8 cellular contexts compared by ENCODE assay signal in the genomic region with DNA sequence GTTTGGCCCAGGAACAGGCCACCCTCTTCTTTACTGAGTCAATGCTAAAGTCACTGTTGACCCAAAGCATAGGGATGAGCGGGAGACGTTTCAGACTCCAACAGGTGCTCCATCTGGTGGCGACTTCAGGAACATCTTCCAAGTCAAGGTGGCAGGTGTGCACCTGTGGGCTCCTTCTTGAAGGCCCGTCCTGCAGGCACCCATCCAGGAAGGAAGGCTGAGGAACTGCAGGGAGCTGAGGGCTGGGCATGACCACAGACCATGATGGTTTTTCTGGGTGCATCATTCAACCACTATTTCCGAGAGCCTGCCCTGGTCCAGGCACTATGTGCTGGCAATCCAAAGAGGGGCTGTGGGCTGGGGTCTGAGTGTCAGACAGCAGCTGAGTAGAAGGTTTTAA.
DNase-seq lines count a peak whose midpoint lies in the region; ATAC-seq, FAIRE-seq and TF ChIP-seq lines count a peak whose summit lies in the region.

No MANE protein-coding gene starts in this region.

- H3K4me1 ChIP-seq in SK-N-SH (ENCODE audit: control insufficient read depth in 1 of 2, insufficient read depth in 2 of 2, low read depth in 1 of 2, low read length in 1 of 2) (peaks cover 0 to 23% of the 10 kb centered on the region in 2 experiments; a peak in 2 of 4 replicates), Peyer's patch (no peaks in the 10 kb centered on the region), small intestine (ENCODE audit: control insufficient read depth in 2 of 2, insufficient read depth in 1 of 2, low read depth in 1 of 2, low read length in 1 of 2) (no peaks in the 10 kb centered on the region)

- TF ChIP-seq RAD21 in SK-N-SH (IDR thresholded peaks at IDR 0.05; ENCODE audit: low read length) = peak; percentile 65

- peak; percentile 22; the same call in 1 of the 2 replicates for TF ChIP-seq CTCF in SK-N-SH (IDR thresholded peaks at IDR 0.05)
- peak; percentile 24 to 66 (median 64) for TF ChIP-seq CTCF in Peyer's patch (IDR thresholded peaks at IDR 0.05)

- H3K4me3 ChIP-seq in SK-N-SH (ENCODE audit: low read depth in 2 of 2, low read length in 1 of 2) (no peak overlapping the region; a peak in 1 of 4 replicates), Peyer's patch (no peak overlapping the region), small intestine (ENCODE audit: low read depth in 1 of 2, low read length in 2 of 2) (no peak overlapping the region)

- 25% methylated on average over 5 of the region's 5 CpGs for WGBS in SK-N-SH (ENCODE audit: low lambda C conversion rate)
- 10 to 24% (median 10%) methylated on average over 5 of the region's 5 CpGs for WGBS in small intestine, 3 donors

- H3F3A ChIP-seq in SK-N-SH (replicated peaks; ENCODE audit: insufficient read depth) = no peaks in the 10 kb centered on the region

- H3K9ac ChIP-seq in SK-N-SH = no peak overlapping the region

- H3K79me2 ChIP-seq in SK-N-SH (ENCODE audit: insufficient read depth) = no peaks in the 10 kb centered on the region

- POLR2A ChIA-PET in SK-N-SH (lab: Yijun Ruan, JAX) = no interaction called here

- no peak overlapping the region for H3K27ac Mint-ChIP-seq in activated naive CD4-positive, alpha-beta T cell treated with anti-CD3 and anti-CD28 coated beads, Interleukin-2, amount 10 ng/mL, durations not matched to agents 7 days and 5 days

- peak; percentile 56 for DNase-seq in SK-N-SH
- DNase-seq in Peyer's patch = peak in 2 of 3 donors; percentile 43 to 81
- DNase-seq in activated naive CD4-positive, alpha-beta T cell treated with anti-CD3 and anti-CD28 coated beads, Interleukin-2, amount 10 ng/mL, durations not matched to agents 7 days and 5 days = peak; percentile 74
- no peak for DNase-seq in left ventricle myocardium superior
- DNase-seq in small intestine = peak; percentile 60
- no peak for DNase-seq in dedifferentiated amniotic fluid mesenchymal stem cell (ENCODE audit: extremely low spot score)
- DNase-seq in GM12891 (ENCODE audit: insufficient read length, low spot score) = no peak

- ATAC-seq in SK-N-SH treated with all-trans-retinoic acid at 6 μM for 48 hours (no peak), left ventricle myocardium superior (peak; percentile 70)

- FAIRE-seq in small intestine (lab: Jason Lieb, UNC) (no peak), GM12891 (lab: Jason Lieb, UNC) (no peak)

- peaks cover 24% of the 10 kb centered on the region for H3K9me3 Mint-ChIP-seq in activated naive CD4-positive, alpha-beta T cell treated with anti-CD3 and anti-CD28 coated beads, Interleukin-2, amount 10 ng/mL, durations not matched to agents 7 days and 5 days

- no peak overlapping the region for H2AFZ ChIP-seq in SK-N-SH (ENCODE audit: low read depth)

- no peak overlapping the region for H3K4me3 Mint-ChIP-seq in activated naive CD4-positive, alpha-beta T cell treated with anti-CD3 and anti-CD28 coated beads, Interleukin-2, amount 10 ng/mL, durations not matched to agents 7 days and 5 days

- H4K20me1 ChIP-seq in SK-N-SH (ENCODE audit: insufficient read depth) = no peaks in the 10 kb centered on the region

- TF ChIP-seq POLR2A in Peyer's patch (IDR thresholded peaks at IDR 0.05) (no peak), GM12891 (IDR thresholded peaks at IDR 0.05; ENCODE audit: low read depth, low read length) (no peak)

- peaks cover 5% of the 10 kb centered on the region; the same call in 1 of the 2 replicates for H3K9me3 ChIP-seq in SK-N-SH
- peaks cover 0 to 16% (median 0%) of the 10 kb centered on the region in 4 donors for H3K9me3 ChIP-seq in Peyer's patch
- no peaks in the 10 kb centered on the region for H3K9me3 ChIP-seq in small intestine (ENCODE audit: control insufficient read depth, low read depth)

- H3K27me3 ChIP-seq in SK-N-SH (ENCODE audit: insufficient read depth) (no peaks in the 10 kb centered on the region), Peyer's patch (no peaks in the 10 kb centered on the region), small intestine (ENCODE audit: control insufficient read depth in 2 of 2, insufficient read depth in 2 of 2, low read length in 2 of 2) (no peaks in the 10 kb centered on the region)

- no peaks in the 10 kb centered on the region for H3K36me3 ChIP-seq in SK-N-SH (replicated peaks in 1 of 2; ENCODE audit: control insufficient read depth in 1 of 2, insufficient read depth in 2 of 2, low read length in 1 of 2)
- H3K36me3 ChIP-seq in Peyer's patch = no peaks in the 10 kb centered on the region
- no peaks in the 10 kb centered on the region for H3K36me3 ChIP-seq in small intestine (ENCODE audit: control insufficient read depth in 2 of 2, insufficient read depth in 2 of 2, low read length in 2 of 2)

- H3K27ac ChIP-seq in SK-N-SH (ENCODE audit: low read depth in 2 of 2, low read length in 1 of 2) (no peak overlapping the region), Peyer's patch (no peak overlapping the region), small intestine (ENCODE audit: low read depth in 1 of 2, low read length in 1 of 2) (no peak overlapping the region)

- peaks cover 3% of the 10 kb centered on the region for H3K4me1 Mint-ChIP-seq in activated naive CD4-positive, alpha-beta T cell treated with anti-CD3 and anti-CD28 coated beads, Interleukin-2, amount 10 ng/mL, durations not matched to agents 7 days and 5 days

- H3K9me2 ChIP-seq in SK-N-SH = no peaks in the 10 kb centered on the region

- peaks cover 40% of the 10 kb centered on the region for H3K27me3 Mint-ChIP-seq in activated naive CD4-positive, alpha-beta T cell treated with anti-CD3 and anti-CD28 coated beads, Interleukin-2, amount 10 ng/mL, durations not matched to agents 7 days and 5 days

- H3K4me2 ChIP-seq in SK-N-SH = no peak overlapping the region

- CTCF ChIA-PET in SK-N-SH (lab: Yijun Ruan, JAX) = interaction anchor here (0.6 to 1.5 kb wide), 7 partner anchors 9 to 321 kb away, joined by 3 to 8 read pairs (median 3); no protein-coding TSS in a partner anchor
- CTCF ChIA-PET in activated naive CD4-positive, alpha-beta T cell treated with anti-CD3 and anti-CD28 coated beads, Interleukin-2, amount 10 ng/mL, durations not matched to agents 7 days and 5 days (lab: Charles Lee) = interaction anchor here (0.7 kb wide), 1 partner anchor 51 kb away, joined by 3 read pairs; no protein-coding TSS in a partner anchor

- TF ChIP-seq EP300 in SK-N-SH (IDR thresholded peaks at IDR 0.05; ENCODE audit: borderline replicate concordance in 1 of 2, low read depth in 1 of 2, low read length in 1 of 2) = no peak

- peaks cover 6% of the 10 kb centered on the region for H3K36me3 Mint-ChIP-seq in activated naive CD4-positive, alpha-beta T cell treated with anti-CD3 and anti-CD28 coated beads, Interleukin-2, amount 10 ng/mL, durations not matched to agents 7 days and 5 days

- intact Hi-C loops in left ventricle myocardium superior (cut with micrococcal nuclease) = no loop called here

TF ChIP-seq in SK-N-SH, 30 proteins besides CTCF, POLR2A, EP300 and RAD21:
- no peak for TF ChIP-seq TEAD4 (IDR thresholded peaks at IDR 0.05; ENCODE audit: borderline replicate concordance, insufficient read depth)
- TF ChIP-seq NFIC (IDR thresholded peaks at IDR 0.05; ENCODE audit: borderline replicate concordance) = no peak
- peak; percentile 44; the same call in 1 of the 2 replicates for TF ChIP-seq SMC3 (IDR thresholded peaks at IDR 0.05; ENCODE audit: low read depth, low read length)
- TF ChIP-seq JUND (IDR thresholded peaks at IDR 0.05) = no peak
- no peak for TF ChIP-seq RXRA (IDR thresholded peaks at IDR 0.05; ENCODE audit: borderline replicate concordance, low read depth)
- TF ChIP-seq SIN3A (IDR thresholded peaks at IDR 0.05; ENCODE audit: borderline replicate concordance, low read depth, low read length) = no peak

TF ChIP-seq in SK-N-SH treated with all-trans-retinoic acid at 6 μM for 48 hours, 23 proteins besides CTCF, POLR2A, EP300 and RAD21:
- TF ChIP-seq ZFP30 (CRISPR knock-in tag; IDR thresholded peaks at IDR 0.05) (no peak), SNAI2 (CRISPR knock-in tag; IDR thresholded peaks at IDR 0.05) (no peak), RARB (CRISPR knock-in tag; IDR thresholded peaks at IDR 0.05) (no peak), OSR1 (CRISPR knock-in tag; IDR thresholded peaks at IDR 0.05) (no peak), PATZ1 (CRISPR knock-in tag; IDR thresholded peaks at IDR 0.05; ENCODE audit: borderline replicate concordance) (no peak), GLIS3 (CRISPR knock-in tag; IDR thresholded peaks at IDR 0.05) (no peak)

TF ChIP-seq in GM12891, 5 proteins besides CTCF, POLR2A, EP300 and RAD21:
- TF ChIP-seq PAX5 (IDR thresholded peaks at IDR 0.05; ENCODE audit: insufficient read depth, low read length, severe bottlenecking) (no peak), TAF1 (IDR thresholded peaks at IDR 0.05; ENCODE audit: low read depth, low read length) (no peak), POU2F2 (IDR thresholded peaks at IDR 0.05; ENCODE audit: low read depth, low read length) (no peak), POLR2AphosphoS5 (IDR thresholded peaks at IDR 0.05; ENCODE audit: low read depth, low read length) (no peak), SPI1 (IDR thresholded peaks at IDR 0.05; ENCODE audit: low read depth, low read length) (no peak)

Comparison
In these comparisons a context has a peak if more than half of its experiments do, and no peak if none do; other contexts are left out.
1. DNase-seq: peak in SK-N-SH (single experiment), Peyer's patch (2 of 3), activated naive CD4-positive, alpha-beta T cell treated with anti-CD3 and anti-CD28 coated beads, Interleukin-2, amount 10 ng/mL, durations not matched to agents 7 days and 5 days (single experiment) and small intestine (single experiment); none in left ventricle myocardium superior (single experiment), dedifferentiated amniotic fluid mesenchymal stem cell (single experiment) and GM12891 (single experiment).